ENCODE assay signal across 1 cellular context in the genomic region with DNA sequence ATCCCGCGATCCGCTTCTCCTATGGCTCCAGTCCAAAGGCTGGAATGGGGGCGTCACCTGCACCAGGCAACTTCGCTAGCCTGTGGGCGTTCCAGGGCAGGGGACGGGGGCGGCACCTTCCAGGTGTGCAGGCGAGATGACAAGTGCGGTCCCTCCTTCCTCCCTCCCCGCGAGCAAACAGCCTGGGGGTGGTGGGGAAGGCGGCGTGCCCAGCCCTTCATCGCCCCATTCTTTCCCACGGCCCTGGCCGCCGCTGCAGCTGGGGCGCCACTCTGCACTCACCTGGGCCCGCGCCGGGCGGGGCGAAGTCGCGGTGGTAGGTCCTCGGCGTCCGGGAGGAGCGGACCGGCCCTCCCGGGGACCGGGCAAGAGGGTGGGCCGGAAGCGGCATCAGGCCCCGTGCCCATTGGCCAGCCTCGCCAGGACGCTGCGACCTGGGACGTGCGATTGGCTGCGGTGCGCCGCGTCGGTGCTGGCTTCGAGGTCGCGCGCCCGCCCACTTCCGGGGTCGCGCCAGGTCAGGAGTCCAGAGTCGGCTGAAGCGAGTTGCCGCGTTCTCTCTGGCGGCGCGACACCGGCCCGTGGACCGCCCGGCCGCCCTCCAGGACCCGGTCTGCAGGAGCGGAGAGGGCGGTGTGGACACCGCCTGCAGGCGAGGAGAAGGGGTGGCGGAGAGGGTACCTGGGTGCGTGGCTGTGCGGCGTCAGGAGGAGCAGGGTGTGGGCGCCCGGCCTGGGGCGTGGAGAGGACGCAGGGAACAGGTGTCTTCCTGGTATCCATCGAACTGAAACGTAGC.
A peak's percentile ranks its signal among the peaks of the same experiment; 100 is the strongest.
TF ChIP-seq lines count a peak whose summit lies in the region.

A gene with protein sequence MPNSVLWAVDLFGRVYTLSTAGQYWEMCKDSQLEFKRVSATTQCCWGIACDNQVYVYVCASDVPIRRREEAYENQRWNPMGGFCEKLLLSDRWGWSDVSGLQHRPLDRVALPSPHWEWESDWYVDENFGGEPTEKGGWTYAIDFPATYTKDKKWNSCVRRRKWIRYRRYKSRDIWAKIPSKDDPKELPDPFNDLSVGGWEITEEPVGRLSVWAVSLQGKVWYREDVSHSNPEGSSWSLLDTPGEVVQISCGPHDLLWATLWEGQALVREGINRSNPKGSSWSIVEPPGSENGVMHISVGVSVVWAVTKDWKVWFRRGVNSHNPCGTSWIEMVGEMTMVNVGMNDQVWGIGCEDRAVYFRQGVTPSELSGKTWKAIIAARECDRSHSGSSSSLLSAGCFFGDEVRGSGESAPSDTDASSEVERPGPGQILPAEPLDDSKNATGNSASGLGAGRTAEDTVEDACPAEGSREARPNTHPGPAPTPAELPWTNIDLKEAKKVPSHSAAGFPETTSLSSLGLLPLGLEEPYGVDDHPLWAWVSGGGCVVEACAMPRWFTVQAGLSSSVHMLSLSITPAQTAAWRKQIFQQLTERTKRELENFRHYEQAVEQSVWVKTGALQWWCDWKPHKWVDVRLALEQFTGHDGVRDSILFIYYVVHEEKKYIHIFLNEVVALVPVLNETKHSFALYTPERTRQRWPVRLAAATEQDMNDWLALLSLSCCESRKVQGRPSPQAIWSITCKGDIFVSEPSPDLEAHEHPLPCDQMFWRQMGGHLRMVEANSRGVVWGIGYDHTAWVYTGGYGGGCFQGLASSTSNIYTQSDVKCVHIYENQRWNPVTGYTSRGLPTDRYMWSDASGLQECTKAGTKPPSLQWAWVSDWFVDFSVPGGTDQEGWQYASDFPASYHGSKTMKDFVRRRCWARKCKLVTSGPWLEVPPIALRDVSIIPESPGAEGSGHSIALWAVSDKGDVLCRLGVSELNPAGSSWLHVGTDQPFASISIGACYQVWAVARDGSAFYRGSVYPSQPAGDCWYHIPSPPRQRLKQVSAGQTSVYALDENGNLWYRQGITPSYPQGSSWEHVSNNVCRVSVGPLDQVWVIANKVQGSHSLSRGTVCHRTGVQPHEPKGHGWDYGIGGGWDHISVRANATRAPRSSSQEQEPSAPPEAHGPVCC (minus strand): TSS at position 389 of the 796 bp plus-strand sequence. CDS start 6,086 bp downstream, outside the sequence.

TF ChIP-seq in GM23338, 12 proteins besides CTCF, POLR2A, EP300 and RAD21:
- TF ChIP-seq STAT1 (IDR thresholded peaks at IDR 0.05; ENCODE audit: unreplicated experiment) = no peak
- no peak for TF ChIP-seq REST (IDR thresholded peaks at IDR 0.05; ENCODE audit: unreplicated experiment)
- TF ChIP-seq, protein P1, sequence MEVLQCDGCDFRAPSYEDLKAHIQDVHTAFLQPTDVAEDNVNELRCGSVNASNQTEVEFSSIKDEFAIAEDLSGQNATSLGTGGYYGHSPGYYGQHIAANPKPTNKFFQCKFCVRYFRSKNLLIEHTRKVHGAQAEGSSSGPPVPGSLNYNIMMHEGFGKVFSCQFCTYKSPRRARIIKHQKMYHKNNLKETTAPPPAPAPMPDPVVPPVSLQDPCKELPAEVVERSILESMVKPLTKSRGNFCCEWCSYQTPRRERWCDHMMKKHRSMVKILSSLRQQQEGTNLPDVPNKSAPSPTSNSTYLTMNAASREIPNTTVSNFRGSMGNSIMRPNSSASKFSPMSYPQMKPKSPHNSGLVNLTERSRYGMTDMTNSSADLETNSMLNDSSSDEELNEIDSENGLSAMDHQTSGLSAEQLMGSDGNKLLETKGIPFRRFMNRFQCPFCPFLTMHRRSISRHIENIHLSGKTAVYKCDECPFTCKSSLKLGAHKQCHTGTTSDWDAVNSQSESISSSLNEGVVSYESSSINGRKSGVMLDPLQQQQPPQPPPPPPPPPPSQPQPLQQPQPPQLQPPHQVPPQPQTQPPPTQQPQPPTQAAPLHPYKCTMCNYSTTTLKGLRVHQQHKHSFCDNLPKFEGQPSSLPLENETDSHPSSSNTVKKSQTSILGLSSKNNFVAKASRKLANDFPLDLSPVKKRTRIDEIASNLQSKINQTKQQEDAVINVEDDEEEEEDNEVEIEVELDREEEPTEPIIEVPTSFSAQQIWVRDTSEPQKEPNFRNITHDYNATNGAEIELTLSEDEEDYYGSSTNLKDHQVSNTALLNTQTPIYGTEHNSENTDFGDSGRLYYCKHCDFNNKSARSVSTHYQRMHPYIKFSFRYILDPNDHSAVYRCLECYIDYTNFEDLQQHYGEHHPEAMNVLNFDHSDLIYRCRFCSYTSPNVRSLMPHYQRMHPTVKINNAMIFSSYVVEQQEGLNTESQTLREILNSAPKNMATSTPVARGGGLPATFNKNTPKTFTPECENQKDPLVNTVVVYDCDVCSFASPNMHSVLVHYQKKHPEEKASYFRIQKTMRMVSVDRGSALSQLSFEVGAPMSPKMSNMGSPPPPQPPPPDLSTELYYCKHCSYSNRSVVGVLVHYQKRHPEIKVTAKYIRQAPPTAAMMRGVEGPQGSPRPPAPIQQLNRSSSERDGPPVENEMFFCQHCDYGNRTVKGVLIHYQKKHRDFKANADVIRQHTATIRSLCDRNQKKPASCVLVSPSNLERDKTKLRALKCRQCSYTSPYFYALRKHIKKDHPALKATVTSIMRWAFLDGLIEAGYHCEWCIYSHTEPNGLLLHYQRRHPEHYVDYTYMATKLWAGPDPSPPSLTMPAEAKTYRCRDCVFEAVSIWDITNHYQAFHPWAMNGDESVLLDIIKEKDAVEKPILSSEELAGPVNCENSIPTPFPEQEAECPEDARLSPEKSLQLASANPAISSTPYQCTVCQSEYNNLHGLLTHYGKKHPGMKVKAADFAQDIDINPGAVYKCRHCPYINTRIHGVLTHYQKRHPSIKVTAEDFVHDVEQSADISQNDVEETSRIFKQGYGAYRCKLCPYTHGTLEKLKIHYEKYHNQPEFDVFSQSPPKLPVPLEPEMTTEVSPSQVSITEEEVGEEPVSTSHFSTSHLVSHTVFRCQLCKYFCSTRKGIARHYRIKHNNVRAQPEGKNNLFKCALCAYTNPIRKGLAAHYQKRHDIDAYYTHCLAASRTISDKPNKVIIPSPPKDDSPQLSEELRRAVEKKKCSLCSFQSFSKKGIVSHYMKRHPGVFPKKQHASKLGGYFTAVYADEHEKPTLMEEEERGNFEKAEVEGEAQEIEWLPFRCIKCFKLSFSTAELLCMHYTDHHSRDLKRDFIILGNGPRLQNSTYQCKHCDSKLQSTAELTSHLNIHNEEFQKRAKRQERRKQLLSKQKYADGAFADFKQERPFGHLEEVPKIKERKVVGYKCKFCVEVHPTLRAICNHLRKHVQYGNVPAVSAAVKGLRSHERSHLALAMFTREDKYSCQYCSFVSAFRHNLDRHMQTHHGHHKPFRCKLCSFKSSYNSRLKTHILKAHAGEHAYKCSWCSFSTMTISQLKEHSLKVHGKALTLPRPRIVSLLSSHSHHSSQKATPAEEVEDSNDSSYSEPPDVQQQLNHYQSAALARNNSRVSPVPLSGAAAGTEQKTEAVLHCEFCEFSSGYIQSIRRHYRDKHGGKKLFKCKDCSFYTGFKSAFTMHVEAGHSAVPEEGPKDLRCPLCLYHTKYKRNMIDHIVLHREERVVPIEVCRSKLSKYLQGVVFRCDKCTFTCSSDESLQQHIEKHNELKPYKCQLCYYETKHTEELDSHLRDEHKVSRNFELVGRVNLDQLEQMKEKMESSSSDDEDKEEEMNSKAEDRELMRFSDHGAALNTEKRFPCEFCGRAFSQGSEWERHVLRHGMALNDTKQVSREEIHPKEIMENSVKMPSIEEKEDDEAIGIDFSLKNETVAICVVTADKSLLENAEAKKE (CRISPR knock-in tag; IDR thresholded peaks at IDR 0.05) = no peak
- no peak; the same call in none of the 2 replicates for TF ChIP-seq ETS1 (IDR thresholded peaks at IDR 0.05)
- TF ChIP-seq EZH2 (IDR thresholded peaks at IDR 0.05; ENCODE audit: low read depth, unreplicated experiment) = no peak
- no peak for TF ChIP-seq ZNF114 (CRISPR knock-in tag; IDR thresholded peaks at IDR 0.05)
- TF ChIP-seq ZNF331 (CRISPR knock-in tag; IDR thresholded peaks at IDR 0.05; ENCODE audit: low read depth) = no peak
- peak; percentile 87 for TF ChIP-seq CREB1 (CRISPR knock-in tag; IDR thresholded peaks at IDR 0.05; ENCODE audit: low read depth)
- TF ChIP-seq EZH2phosphoT487 (IDR thresholded peaks at IDR 0.05; ENCODE audit: unreplicated experiment) = no peak
- no peak for TF ChIP-seq NANOG (IDR thresholded peaks at IDR 0.05; ENCODE audit: borderline replicate concordance)
- no peak for TF ChIP-seq JUNB (IDR thresholded peaks at IDR 0.05; ENCODE audit: unreplicated experiment)
- TF ChIP-seq POLR2AphosphoS5 (IDR thresholded peaks at IDR 0.05; ENCODE audit: low read depth) = peak; percentile 66
TF ChIP-seq in GM23338: peak in this region for 2.
